8 cellular contexts compared by ENCODE assay signal in the genomic region with DNA sequence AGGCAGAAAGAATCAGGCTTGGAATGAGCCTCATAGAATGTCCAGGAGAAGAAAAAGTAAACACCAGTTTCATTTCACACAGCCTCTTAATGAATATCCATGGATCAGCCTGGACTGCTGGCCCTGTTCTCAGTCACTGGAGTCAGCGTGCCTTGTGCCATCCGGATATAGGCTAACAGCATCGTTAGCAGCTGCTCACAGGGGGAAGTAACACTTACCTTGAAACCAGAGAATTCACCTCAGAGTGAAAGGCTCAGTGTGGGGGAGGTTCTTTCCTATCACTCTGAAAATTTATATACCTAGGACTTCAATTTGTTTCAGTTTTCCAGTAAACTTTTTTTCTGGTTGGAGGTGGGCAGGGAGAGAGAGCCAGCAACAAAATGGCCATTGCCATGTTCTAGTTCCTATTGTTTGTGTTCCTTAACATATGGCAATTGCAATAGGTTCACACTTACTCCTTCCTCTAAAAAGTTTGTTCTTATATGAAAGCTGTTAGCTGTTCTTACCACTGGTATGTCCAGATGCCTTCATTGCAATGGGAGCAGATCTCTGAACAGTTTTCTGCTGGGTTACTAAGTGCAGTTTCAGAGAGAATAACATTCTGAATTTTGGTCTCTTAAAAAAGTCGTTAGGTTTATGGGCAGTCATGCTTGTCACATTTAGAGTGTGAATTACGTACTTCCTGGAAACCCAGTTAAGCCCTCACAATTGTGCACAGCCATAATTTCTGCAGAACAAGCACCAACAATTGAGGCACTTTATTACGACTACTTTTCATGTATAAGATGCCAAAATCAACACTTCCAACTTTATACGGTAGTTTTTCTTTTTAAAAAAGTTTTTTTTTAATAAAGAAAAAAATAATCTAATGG.
DNase-seq lines count a peak whose midpoint lies in the region; ATAC-seq and TF ChIP-seq lines count a peak whose summit lies in the region.

No MANE protein-coding gene starts in this region.

- peaks cover 2% of the 10 kb centered on the region for H3K36me3 Mint-ChIP-seq in endodermal cell (ENCODE audit: low read depth)

- no peaks in the 10 kb centered on the region for H3K9me3 Mint-ChIP-seq in endodermal cell

- H3K4me3 Mint-ChIP-seq in endodermal cell, result no peak overlapping the region

- H4K20me1 ChIP-seq in MM.1S (ENCODE audit: insufficient read depth, low read length) (no peaks in the 10 kb centered on the region), GM23248 (ENCODE audit: insufficient read depth) (no peaks in the 10 kb centered on the region)

- H3K4me3 ChIP-seq in MM.1S (ENCODE audit: low read length) (peak overlapping the region; percentile 29; the same call in 1 of the 2 replicates), endodermal cell (ENCODE audit: low read length) (no peak overlapping the region), gastroesophageal sphincter (no peak overlapping the region), GM23248 (no peak overlapping the region)

- peak overlapping the region; percentile 84 for H3K9ac ChIP-seq in MM.1S (ENCODE audit: low read length)
- no peak overlapping the region for H3K9ac ChIP-seq in endodermal cell (ENCODE audit: extremely low read depth, low read length, poor library complexity, severe bottlenecking)
- no peak overlapping the region for H3K9ac ChIP-seq in GM23248

- peak overlapping the region; percentile 23 for H3K27ac Mint-ChIP-seq in endodermal cell

- H3K4me1 ChIP-seq in MM.1S (ENCODE audit: low read length) (peaks cover 42% of the 10 kb centered on the region), endodermal cell (ENCODE audit: control insufficient read depth, insufficient read depth, low read length) (peaks cover 4% of the 10 kb centered on the region), gastroesophageal sphincter (peaks cover 0 to 12% (median 0%) of the 10 kb centered on the region in 3 donors), GM23248 (ENCODE audit: insufficient read depth) (no peaks in the 10 kb centered on the region)

- peaks cover 59% of the 10 kb centered on the region for H3K4me1 Mint-ChIP-seq in endodermal cell

- H3K4me2 ChIP-seq in MM.1S (ENCODE audit: low read depth, low read length) (peak overlapping the region; percentile 63), GM23248 (ENCODE audit: unreplicated experiment) (no peak overlapping the region)

- H3K27me3 Mint-ChIP-seq in endodermal cell (ENCODE audit: insufficient read depth), result no peaks in the 10 kb centered on the region

- H3K9me3 ChIP-seq in MM.1S (replicated peaks; ENCODE audit: insufficient read depth, low read length) (no peaks in the 10 kb centered on the region), endodermal cell (ENCODE audit: control insufficient read depth, low read length) (no peaks in the 10 kb centered on the region), gastroesophageal sphincter (no peaks in the 10 kb centered on the region), GM23248 (ENCODE audit: low read depth) (no peaks in the 10 kb centered on the region)

- peaks cover 44% of the 10 kb centered on the region for H3K79me2 ChIP-seq in MM.1S (ENCODE audit: low read length)
- no peaks in the 10 kb centered on the region for H3K79me2 ChIP-seq in GM23248 (ENCODE audit: insufficient read depth)

- no peak overlapping the region for H2AFZ ChIP-seq in MM.1S (ENCODE audit: low read length)
- H2AFZ ChIP-seq in GM23248, result no peak overlapping the region

- H3F3A ChIP-seq in MM.1S (ENCODE audit: insufficient read depth, low read length) (peaks cover 32% of the 10 kb centered on the region), GM23248 (ENCODE audit: insufficient read depth) (no peaks in the 10 kb centered on the region)

- no peak for TF ChIP-seq EP300 in gastroesophageal sphincter (IDR thresholded peaks at IDR 0.05)

- TF ChIP-seq POLR2A in gastroesophageal sphincter (IDR thresholded peaks at IDR 0.05), result no peak

- TF ChIP-seq CTCF in GM13976 (IDR thresholded peaks at IDR 0.05; ENCODE audit: borderline replicate concordance, control extremely low read depth, extremely low read depth, insufficient read depth, missing control alignments), result no peak
- no peak for TF ChIP-seq CTCF in MM.1S (IDR thresholded peaks at IDR 0.05; ENCODE audit: low read length)
- TF ChIP-seq CTCF in endodermal cell (conservative IDR thresholded peaks at IDR 0.05), result no peak
- TF ChIP-seq CTCF in gastroesophageal sphincter (IDR thresholded peaks at IDR 0.05), result no peak

- H3K27ac ChIP-seq in MM.1S (ENCODE audit: low read length) (peak overlapping the region; percentile 97), endodermal cell (ENCODE audit: low read depth, low read length) (no peak overlapping the region), gastroesophageal sphincter (no peak overlapping the region), GM23248 (no peak overlapping the region)

- H3K36me3 ChIP-seq in MM.1S (replicated peaks; ENCODE audit: insufficient read depth, low read length) (no peaks in the 10 kb centered on the region), endodermal cell (ENCODE audit: control insufficient read depth, insufficient read depth, low read length) (no peaks in the 10 kb centered on the region), gastroesophageal sphincter (no peaks in the 10 kb centered on the region), GM23248 (ENCODE audit: low read depth) (no peaks in the 10 kb centered on the region)

- ATAC-seq in GM21526 (IDR thresholded peaks at IDR 0.05; ENCODE audit: low FRiP score, unreplicated experiment) (peak; percentile 96), gastroesophageal sphincter (no peak)

- DNase-seq in GM13976 (ENCODE audit: low spot score) (peak; percentile 27), MM.1S (peak; percentile 88), endodermal cell (peak; percentile 84), CD1c-positive myeloid dendritic cell (ENCODE audit: extremely low spot score) (no peak), inferior parietal cortex (ENCODE audit: extremely low spot score) (no peak), GM23248 (no peak)

- in situ Hi-C loops in GM13976 (cut with MboI; ENCODE audit: low sequenced_read_pairs, unreplicated experiment), result no loop called here
- in situ Hi-C loops in GM23248 (cut with MboI), result no loop called here

- H3K27me3 ChIP-seq in MM.1S (replicated peaks; ENCODE audit: insufficient read depth, low read length) (no peaks in the 10 kb centered on the region), endodermal cell (ENCODE audit: control insufficient read depth, insufficient read depth, low read length, poor library complexity, severe bottlenecking) (no peaks in the 10 kb centered on the region), gastroesophageal sphincter (no peaks in the 10 kb centered on the region), GM23248 (replicated peaks; ENCODE audit: insufficient read depth) (no peaks in the 10 kb centered on the region; the same call in 1 of the 2 replicates)

- WGBS in endodermal cell (ENCODE audit: insufficient coverage in 1 of 2, insufficient read length in 1 of 2), 2 experiments, result 51 to 82% methylated on average over 2 to 6 of the region's 7 CpGs
- 43 to 45% methylated on average over 4 to 7 of the region's 7 CpGs for WGBS in gastroesophageal sphincter (ENCODE audit: low coverage in 1 of 2), 2 donors
- WGBS in GM23248 (ENCODE audit: low coverage in 1 of 2, low lambda C conversion rate in 2 of 2, missing lambda C conversion rate in 2 of 2), 2 experiments, result 28 to 40% methylated on average over 7 of the region's 7 CpGs

- H3K9me2 ChIP-seq in MM.1S (replicated peaks; ENCODE audit: insufficient read depth, low read length), result no peaks in the 10 kb centered on the region
- no peaks in the 10 kb centered on the region for H3K9me2 ChIP-seq in GM23248 (ENCODE audit: insufficient read depth)

Comparison
In these comparisons a context has a peak if more than half of its experiments do, and no peak if none do; other contexts are left out.
1. DNase-seq: peak in GM13976 (single experiment), MM.1S (single experiment) and endodermal cell (single experiment); none in CD1c-positive myeloid dendritic cell (single experiment), inferior parietal cortex (single experiment) and GM23248 (single experiment).